In the genomic region with DNA sequence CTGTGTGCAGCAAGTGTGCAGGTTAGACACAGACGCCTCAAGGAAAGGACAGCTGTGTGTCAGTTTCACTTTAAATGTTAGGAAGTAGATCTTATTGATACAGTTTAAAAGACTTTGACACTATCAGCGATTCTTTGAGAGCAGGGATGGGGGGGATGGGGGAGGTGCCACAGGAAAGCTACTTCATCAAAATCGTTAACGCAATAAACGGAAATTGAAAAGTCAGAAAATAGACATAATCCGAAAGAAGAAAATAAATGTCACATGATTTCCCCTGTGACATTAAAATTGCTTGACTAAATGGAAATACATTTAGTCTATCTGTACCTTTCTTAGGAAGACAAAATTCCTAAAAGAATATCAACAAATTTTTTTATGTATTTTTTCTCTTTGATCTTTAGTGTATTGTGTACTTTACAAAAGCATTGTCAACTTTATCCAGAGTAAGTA, we compare ENCODE assay signal across 8 cellular contexts. TPM values are rescaled to one million over a fixed set of nuclear protein-coding genes. Genes with fewer than 3 reads are reported as not detected.
DNase-seq lines count a peak whose midpoint lies in the region; ATAC-seq and TF ChIP-seq lines count a peak whose summit lies in the region.

No MANE protein-coding gene starts in this region.

- DNase-seq in stimulated activated naive CD8-positive, alpha-beta T cell treated with anti-CD3 and anti-CD28 coated beads, Interleukin-15, Interleukin-2, amounts not matched to agents 100 U/mL and 50 U/mL, for 24 hours, result no peak
- DNase-seq in breast epithelium (ENCODE audit: low spot score in 2 of 2), result no peak
- DNase-seq in mucosa of descending colon, result no peak
- no peak for DNase-seq in NCI-H1417 (lab: John Stamatoyannopoulos, UW)
- no peak for DNase-seq in LoVo (ENCODE audit: low spot score)
- no peak for DNase-seq in omental fat pad (ENCODE audit: low spot score)

- peak overlapping the region; percentile 90 for H3K27ac Mint-ChIP-seq in stimulated activated naive CD8-positive, alpha-beta T cell treated with anti-CD3 and anti-CD28 coated beads, Interleukin-15, Interleukin-2, amounts not matched to agents 100 ng/mL and 50 ng/mL, for 24 hours

- no peaks in the 10 kb centered on the region for H3K9me3 Mint-ChIP-seq in stimulated activated naive CD8-positive, alpha-beta T cell treated with anti-CD3 and anti-CD28 coated beads, Interleukin-15, Interleukin-2, amounts not matched to agents 100 ng/mL and 50 ng/mL, for 24 hours

- ATAC-seq in stimulated activated naive CD8-positive, alpha-beta T cell treated with anti-CD3 and anti-CD28 coated beads, Interleukin-15, Interleukin-2, amounts not matched to agents 100 U/mL and 50 U/mL, for 24 hours, result no peak
- no peak for ATAC-seq in mucosa of descending colon
- ATAC-seq in omental fat pad (ENCODE audit: low FRiP score), result no peak
- ATAC-seq in GM19397 (IDR thresholded peaks at IDR 0.05; ENCODE audit: unreplicated experiment), result no peak

- TF ChIP-seq CTCF in breast epithelium (IDR thresholded peaks at IDR 0.05), result no peak
- TF ChIP-seq CTCF in mucosa of descending colon (IDR thresholded peaks at IDR 0.05), result no peak
- no peak for TF ChIP-seq CTCF in omental fat pad (IDR thresholded peaks at IDR 0.05)

- H3K4me3 ChIP-seq in breast epithelium (peak overlapping the region; percentile 77 to 82 (median 81)), mucosa of descending colon (peak overlapping the region; percentile 37)

- peak overlapping the region; percentile 95 for H3K4me3 Mint-ChIP-seq in stimulated activated naive CD8-positive, alpha-beta T cell treated with anti-CD3 and anti-CD28 coated beads, Interleukin-15, Interleukin-2, amounts not matched to agents 100 ng/mL and 50 ng/mL, for 24 hours

- no peaks in the 10 kb centered on the region for H3K9me3 ChIP-seq in breast epithelium
- no peaks in the 10 kb centered on the region for H3K9me3 ChIP-seq in mucosa of descending colon

- no peaks in the 10 kb centered on the region for H3K27me3 Mint-ChIP-seq in stimulated activated naive CD8-positive, alpha-beta T cell treated with anti-CD3 and anti-CD28 coated beads, Interleukin-15, Interleukin-2, amounts not matched to agents 100 ng/mL and 50 ng/mL, for 24 hours

- H3K36me3 ChIP-seq in breast epithelium, result no peaks in the 10 kb centered on the region
- no peaks in the 10 kb centered on the region for H3K36me3 ChIP-seq in mucosa of descending colon (ENCODE audit: low read depth)

- H3K4me1 ChIP-seq in breast epithelium, result no peaks in the 10 kb centered on the region
- peaks cover 19% of the 10 kb centered on the region for H3K4me1 ChIP-seq in mucosa of descending colon (ENCODE audit: low read depth)

- H3K27ac ChIP-seq in breast epithelium, result peak overlapping the region; percentile 92 to 95

- no peak for TF ChIP-seq POLR2A in breast epithelium (IDR thresholded peaks at IDR 0.05)

- H3K36me3 Mint-ChIP-seq in stimulated activated naive CD8-positive, alpha-beta T cell treated with anti-CD3 and anti-CD28 coated beads, Interleukin-15, Interleukin-2, amounts not matched to agents 100 ng/mL and 50 ng/mL, for 24 hours (ENCODE audit: low read depth), result peaks cover 21% of the 10 kb centered on the region

- intact Hi-C loops in breast epithelium (cut with DNase I; ENCODE audit: low total_unique reads) (no loop called here), mucosa of descending colon (cut with DNase I, micrococcal nuclease) (no loop called here)

- peaks cover 35% of the 10 kb centered on the region for H3K4me1 Mint-ChIP-seq in stimulated activated naive CD8-positive, alpha-beta T cell treated with anti-CD3 and anti-CD28 coated beads, Interleukin-15, Interleukin-2, amounts not matched to agents 100 ng/mL and 50 ng/mL, for 24 hours (ENCODE audit: low read depth)

- no peaks in the 10 kb centered on the region for H3K27me3 ChIP-seq in breast epithelium

RNA-seq across cellular contexts. Expression of a gene that starts 0.5 kb away (rescaled TPM):
- total RNA-seq in breast epithelium, result 10 to 100 TPM; 13.8 to 61.8 (median 27.2) TPM
- total RNA-seq in mucosa of descending colon, result 10 to 100 TPM; 22.2 to 36.7 (median 28.2) TPM
- 10 to 100 TPM in 2 of 4 donors, 1 to 10 TPM in 2; 8.5 to 32.0 (median 12.8) TPM for total RNA-seq in omental fat pad
